ENCODE assay signal across 2 cellular contexts in the genomic region with DNA sequence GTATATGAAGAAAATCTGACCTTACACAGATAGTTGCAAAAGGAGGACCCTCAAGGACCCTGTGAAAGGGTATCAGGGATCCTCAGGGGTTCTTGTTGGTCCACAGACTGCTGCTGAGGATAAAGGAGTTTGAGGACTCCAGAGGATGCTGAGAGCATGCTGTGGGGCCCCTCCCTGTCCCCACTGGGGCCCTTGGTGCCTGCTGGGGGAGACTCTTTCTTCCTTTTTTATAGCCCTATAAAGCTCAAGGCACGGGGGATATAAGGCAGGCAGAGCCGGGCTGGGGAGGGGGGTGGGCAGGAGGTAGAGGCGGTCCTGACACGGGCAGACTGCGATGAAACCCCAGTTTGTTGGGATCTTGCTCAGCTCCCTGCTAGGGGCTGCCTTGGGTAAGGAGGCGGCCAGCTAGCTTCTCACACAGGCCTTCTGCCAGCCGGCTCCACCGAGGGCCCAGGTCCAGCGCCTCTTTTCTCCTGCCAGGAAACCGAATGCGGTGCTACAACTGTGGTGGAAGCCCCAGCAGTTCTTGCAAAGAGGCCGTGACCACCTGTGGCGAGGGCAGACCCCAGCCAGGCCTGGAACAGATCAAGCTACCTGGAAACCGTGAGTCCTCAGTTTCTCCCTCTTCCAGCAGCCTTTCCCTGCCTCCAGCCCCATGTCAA.
TF ChIP-seq lines count a peak whose summit lies in the region.

Gene LY6G6D (plus strand): TSS at position 327 of the 662 bp plus-strand sequence. CDS start 8 bp downstream, at position 335.

TF ChIP-seq in H1, 55 proteins besides CTCF, POLR2A, EP300 and RAD21:
- TF ChIP-seq SIRT6 (IDR thresholded peaks at IDR 0.05; ENCODE audit: low read length) = no peak
- TF ChIP-seq, protein P1, sequence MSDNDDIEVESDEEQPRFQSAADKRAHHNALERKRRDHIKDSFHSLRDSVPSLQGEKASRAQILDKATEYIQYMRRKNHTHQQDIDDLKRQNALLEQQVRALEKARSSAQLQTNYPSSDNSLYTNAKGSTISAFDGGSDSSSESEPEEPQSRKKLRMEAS (IDR thresholded peaks at IDR 0.05) = no peak
- TF ChIP-seq, protein P2, sequence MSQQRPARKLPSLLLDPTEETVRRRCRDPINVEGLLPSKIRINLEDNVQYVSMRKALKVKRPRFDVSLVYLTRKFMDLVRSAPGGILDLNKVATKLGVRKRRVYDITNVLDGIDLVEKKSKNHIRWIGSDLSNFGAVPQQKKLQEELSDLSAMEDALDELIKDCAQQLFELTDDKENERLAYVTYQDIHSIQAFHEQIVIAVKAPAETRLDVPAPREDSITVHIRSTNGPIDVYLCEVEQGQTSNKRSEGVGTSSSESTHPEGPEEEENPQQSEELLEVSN (IDR thresholded peaks at IDR 0.05) = no peak

TF ChIP-seq in SK-N-SH treated with all-trans-retinoic acid at 6 μM for 48 hours, 23 proteins besides CTCF, POLR2A, EP300 and RAD21:
- TF ChIP-seq BACH2 (CRISPR knock-in tag; IDR thresholded peaks at IDR 0.05; ENCODE audit: borderline replicate concordance) = no peak
- TF ChIP-seq GLIS3 (CRISPR knock-in tag; IDR thresholded peaks at IDR 0.05) = no peak
- no peak for TF ChIP-seq RARB (CRISPR knock-in tag; IDR thresholded peaks at IDR 0.05)
- TF ChIP-seq, protein P3, sequence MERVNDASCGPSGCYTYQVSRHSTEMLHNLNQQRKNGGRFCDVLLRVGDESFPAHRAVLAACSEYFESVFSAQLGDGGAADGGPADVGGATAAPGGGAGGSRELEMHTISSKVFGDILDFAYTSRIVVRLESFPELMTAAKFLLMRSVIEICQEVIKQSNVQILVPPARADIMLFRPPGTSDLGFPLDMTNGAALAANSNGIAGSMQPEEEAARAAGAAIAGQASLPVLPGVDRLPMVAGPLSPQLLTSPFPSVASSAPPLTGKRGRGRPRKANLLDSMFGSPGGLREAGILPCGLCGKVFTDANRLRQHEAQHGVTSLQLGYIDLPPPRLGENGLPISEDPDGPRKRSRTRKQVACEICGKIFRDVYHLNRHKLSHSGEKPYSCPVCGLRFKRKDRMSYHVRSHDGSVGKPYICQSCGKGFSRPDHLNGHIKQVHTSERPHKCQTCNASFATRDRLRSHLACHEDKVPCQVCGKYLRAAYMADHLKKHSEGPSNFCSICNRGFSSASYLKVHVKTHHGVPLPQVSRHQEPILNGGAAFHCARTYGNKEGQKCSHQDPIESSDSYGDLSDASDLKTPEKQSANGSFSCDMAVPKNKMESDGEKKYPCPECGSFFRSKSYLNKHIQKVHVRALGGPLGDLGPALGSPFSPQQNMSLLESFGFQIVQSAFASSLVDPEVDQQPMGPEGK (CRISPR knock-in tag; IDR thresholded peaks at IDR 0.05; ENCODE audit: borderline replicate concordance) = no peak
- no peak for TF ChIP-seq CSDC2 (CRISPR knock-in tag; IDR thresholded peaks at IDR 0.05)
- TF ChIP-seq OSR1 (CRISPR knock-in tag; IDR thresholded peaks at IDR 0.05) = no peak
- no peak for TF ChIP-seq ZFP30 (CRISPR knock-in tag; IDR thresholded peaks at IDR 0.05)
- TF ChIP-seq ZNF8 (CRISPR knock-in tag; IDR thresholded peaks at IDR 0.05) = no peak
- no peak for TF ChIP-seq TSHZ2 (CRISPR knock-in tag; IDR thresholded peaks at IDR 0.05)
- no peak for TF ChIP-seq ISL1 (CRISPR knock-in tag; IDR thresholded peaks at IDR 0.05)
- TF ChIP-seq TCF4 (CRISPR knock-in tag; IDR thresholded peaks at IDR 0.05; ENCODE audit: borderline replicate concordance) = no peak
- TF ChIP-seq, protein P4, sequence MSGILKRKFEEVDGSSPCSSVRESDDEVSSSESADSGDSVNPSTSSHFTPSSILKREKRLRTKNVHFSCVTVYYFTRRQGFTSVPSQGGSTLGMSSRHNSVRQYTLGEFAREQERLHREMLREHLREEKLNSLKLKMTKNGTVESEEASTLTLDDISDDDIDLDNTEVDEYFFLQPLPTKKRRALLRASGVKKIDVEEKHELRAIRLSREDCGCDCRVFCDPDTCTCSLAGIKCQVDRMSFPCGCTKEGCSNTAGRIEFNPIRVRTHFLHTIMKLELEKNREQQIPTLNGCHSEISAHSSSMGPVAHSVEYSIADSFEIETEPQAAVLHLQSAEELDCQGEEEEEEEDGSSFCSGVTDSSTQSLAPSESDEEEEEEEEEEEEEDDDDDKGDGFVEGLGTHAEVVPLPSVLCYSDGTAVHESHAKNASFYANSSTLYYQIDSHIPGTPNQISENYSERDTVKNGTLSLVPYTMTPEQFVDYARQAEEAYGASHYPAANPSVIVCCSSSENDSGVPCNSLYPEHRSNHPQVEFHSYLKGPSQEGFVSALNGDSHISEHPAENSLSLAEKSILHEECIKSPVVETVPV (CRISPR knock-in tag; IDR thresholded peaks at IDR 0.05) = no peak
- no peak for TF ChIP-seq POU6F1 (CRISPR knock-in tag; IDR thresholded peaks at IDR 0.05; ENCODE audit: borderline replicate concordance, low read depth)
- no peak for TF ChIP-seq ZFP3 (CRISPR knock-in tag; IDR thresholded peaks at IDR 0.05)
- TF ChIP-seq, protein P5, sequence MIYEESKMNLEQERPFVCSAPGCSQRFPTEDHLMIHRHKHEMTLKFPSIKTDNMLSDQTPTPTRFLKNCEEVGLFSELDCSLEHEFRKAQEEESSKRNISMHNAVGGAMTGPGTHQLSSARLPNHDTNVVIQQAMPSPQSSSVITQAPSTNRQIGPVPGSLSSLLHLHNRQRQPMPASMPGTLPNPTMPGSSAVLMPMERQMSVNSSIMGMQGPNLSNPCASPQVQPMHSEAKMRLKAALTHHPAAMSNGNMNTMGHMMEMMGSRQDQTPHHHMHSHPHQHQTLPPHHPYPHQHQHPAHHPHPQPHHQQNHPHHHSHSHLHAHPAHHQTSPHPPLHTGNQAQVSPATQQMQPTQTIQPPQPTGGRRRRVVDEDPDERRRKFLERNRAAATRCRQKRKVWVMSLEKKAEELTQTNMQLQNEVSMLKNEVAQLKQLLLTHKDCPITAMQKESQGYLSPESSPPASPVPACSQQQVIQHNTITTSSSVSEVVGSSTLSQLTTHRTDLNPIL (CRISPR knock-in tag; IDR thresholded peaks at IDR 0.05; ENCODE audit: low read depth) = no peak
- TF ChIP-seq PPARA (CRISPR knock-in tag; IDR thresholded peaks at IDR 0.05; ENCODE audit: borderline replicate concordance) = no peak
- TF ChIP-seq ZC3H10 (CRISPR knock-in tag; IDR thresholded peaks at IDR 0.05) = no peak
